Comparison of ENCODE assay signal across 8 cellular contexts in the genomic region with DNA sequence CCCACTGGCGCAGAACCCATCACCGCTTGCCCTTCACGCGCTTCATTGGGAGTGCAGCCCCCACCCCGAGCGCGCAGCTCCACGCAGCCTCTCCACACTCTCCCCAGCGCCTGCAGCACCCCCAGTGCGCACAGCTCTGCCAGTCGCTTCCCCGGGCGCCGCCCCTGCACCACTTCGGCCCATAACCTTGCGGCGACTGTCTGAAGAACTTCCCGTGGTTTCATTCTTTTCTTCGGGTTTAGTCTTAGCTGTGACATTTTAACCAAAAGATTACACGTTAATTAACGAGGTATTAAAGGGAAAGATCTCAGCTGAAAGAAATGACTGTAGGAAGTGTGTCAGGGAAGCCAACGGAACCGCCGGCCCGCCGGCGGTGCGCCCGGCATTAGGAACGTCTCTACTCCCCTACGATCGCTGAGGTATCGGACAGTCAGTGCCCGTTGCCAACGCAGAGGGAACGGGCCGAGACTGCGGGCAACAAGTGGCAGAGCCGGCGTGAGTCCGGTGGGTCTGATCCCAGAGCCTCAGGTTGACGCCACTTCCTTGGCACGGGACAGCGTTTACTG. TPM values are rescaled to one million over a fixed set of nuclear protein-coding genes. Genes with fewer than 3 reads are reported as not detected.
A peak's percentile ranks its signal among the peaks of the same experiment; 100 is the strongest.
DNase-seq lines count a peak whose midpoint lies in the region; ATAC-seq and TF ChIP-seq lines count a peak whose summit lies in the region.
"Not testable (repeated sequence)": the region's sequence is repeated elsewhere in the genome, so short reads cannot be mapped to it uniquely, and the experiment has no call there.

No MANE protein-coding gene starts in this region.

- H3K36me3 Mint-ChIP-seq in CD14-positive monocyte: not testable (repeated sequence)

- not testable (repeated sequence) for H3K4me1 ChIP-seq in SJSA1 (replicated peaks); mesendoderm (ENCODE audit: control insufficient read depth, low read depth, low read length)

- TF ChIP-seq CTCF in CD14-positive monocyte (IDR thresholded peaks at IDR 0.05); fibroblast of villous mesenchyme (IDR thresholded peaks at IDR 0.05; ENCODE audit: insufficient read depth, low read depth, low read length): not testable (repeated sequence)

- peak overlapping the region; percentile 87 for H3K56ac ChIP-seq in mesendoderm (ENCODE audit: low read length)

- H3K79me1 ChIP-seq in mesendoderm (ENCODE audit: low read length): not testable (repeated sequence)

- H3K4ac ChIP-seq in mesendoderm (ENCODE audit: low read depth, low read length): peak overlapping the region; percentile 9

- H3K27me3 Mint-ChIP-seq in CD14-positive monocyte (ENCODE audit: low read depth in 3 of 3): peaks cover 18 to 28% (median 24%) of the 10 kb centered on the region in 3 donors

- not testable (repeated sequence) for H3K18ac ChIP-seq in mesendoderm (ENCODE audit: low read length)

- not testable (repeated sequence) for H4K5ac ChIP-seq in mesendoderm (ENCODE audit: low read length)

- not testable (repeated sequence) for H3K9me3 ChIP-seq in SJSA1 (replicated peaks)

- peak overlapping the region; percentile 86 to 96 for H3K4me3 Mint-ChIP-seq in CD14-positive monocyte

- peak overlapping the region; percentile 79 for H3K9ac ChIP-seq in mesendoderm (ENCODE audit: low read length)

- H3K9me3 Mint-ChIP-seq in CD14-positive monocyte: not testable (repeated sequence)

- H2AK5ac ChIP-seq in mesendoderm (ENCODE audit: low read length): not testable (repeated sequence)

- DNase-seq in CD14-positive monocyte (ENCODE audit: low spot score): not testable (repeated sequence)
- DNase-seq in SJSA1 (ENCODE audit: low read depth in 1 of 2, low spot score in 2 of 2) (peak in 1 of 2 experiments; percentile 27), amniotic epithelial cell (ENCODE audit: low read depth) (peak; percentile 11), fibroblast of villous mesenchyme (ENCODE audit: low read depth) (peak; percentile 28), mesendoderm (peak; percentile 39)
- peak; percentile 17 for DNase-seq in stimulated activated CD4-positive, alpha-beta T cell treated with anti-CD3 and anti-CD28 coated beads, Interleukin-15, amount 100 ng/mL, for 24 hours

- not testable (repeated sequence) for H2BK5ac ChIP-seq in mesendoderm (ENCODE audit: low read length)

- peaks cover 28% of the 10 kb centered on the region for H3K4me1 Mint-ChIP-seq in CD14-positive monocyte

- H3K27ac ChIP-seq in SJSA1; mesendoderm (ENCODE audit: low read depth, low read length): not testable (repeated sequence)

- not testable (repeated sequence) for H3K79me2 ChIP-seq in mesendoderm (ENCODE audit: control insufficient read depth, insufficient read depth, low read length)

- WGBS in mesendoderm (ENCODE audit: extremely low coverage, insufficient coverage, low lambda C conversion rate): no CpG with 5 or more reads among the region's 44 CpGs

- H2BK15ac ChIP-seq in mesendoderm (replicated peaks; ENCODE audit: low read depth): not testable (repeated sequence)

- not testable (repeated sequence) for H3K36me3 ChIP-seq in SJSA1; mesendoderm (ENCODE audit: control insufficient read depth, insufficient read depth, low read length)

- H3K4me2 ChIP-seq in mesendoderm (ENCODE audit: low read length): peak overlapping the region; percentile 38

- H3K23ac ChIP-seq in mesendoderm (ENCODE audit: low read length): not testable (repeated sequence)

- H3K27ac Mint-ChIP-seq in CD14-positive monocyte: peak overlapping the region in 1 of 7 donors; percentile 57

- H4K8ac ChIP-seq in mesendoderm (ENCODE audit: low read depth, low read length): not testable (repeated sequence)

- intact Hi-C loops in CD14-positive monocyte (cut with micrococcal nuclease): loop anchor here in 1 of 2 donors (10.0 kb wide), 1 partner anchor 136 kb away; no protein-coding TSS in a partner anchor

- ATAC-seq in GM19397 (IDR thresholded peaks at IDR 0.05; ENCODE audit: unreplicated experiment) (peak; percentile 40), HG03439 (IDR thresholded peaks at IDR 0.05; ENCODE audit: unreplicated experiment) (peak; percentile 43)

- H3K27me3 ChIP-seq in SJSA1 (replicated peaks); mesendoderm (ENCODE audit: insufficient read depth, low read length, poor library complexity): not testable (repeated sequence)

- H2BK120ac ChIP-seq in mesendoderm (ENCODE audit: low read depth, low read length): not testable (repeated sequence)

- H3K4me3 ChIP-seq in SJSA1: peak overlapping the region; percentile 74
- H3K4me3 ChIP-seq in fibroblast of villous mesenchyme (ENCODE audit: low read depth, low read length): peak overlapping the region; percentile 68
- not testable (repeated sequence) for H3K4me3 ChIP-seq in mesendoderm (ENCODE audit: low read length)

RNA-seq across cellular contexts. Expression of a gene that starts 0.6 kb away (rescaled TPM):
- polyA plus RNA-seq in CD14-positive monocyte: not detected
- total RNA-seq in SJSA1 (2014; rRNA removed; shearing (Covaris generic)): 6.1 and 7.0 TPM in 2 replicates
- 9.0 and 11.2 TPM in 2 replicates for total RNA-seq in fibroblast of villous mesenchyme
- polyA plus RNA-seq in mesendoderm (2013, experiment 1 of 2): 1.00 TPM
- 1.3 TPM for polyA plus RNA-seq in mesendoderm (2013, experiment 2 of 2)
